ENCODE assay signal across 8 cellular contexts in genomic region chr17:31392002-31392855, GRCh38. TPM values are rescaled to one million over a fixed set of nuclear protein-coding genes. Genes with fewer than 3 reads are reported as not detected.
DNase-seq lines count a peak whose midpoint lies in the region; ATAC-seq lines count a peak whose summit lies in the region.

No MANE protein-coding gene starts in this region.

- no peaks in the 10 kb centered on the region for H3K9me3 Mint-ChIP-seq in activated CD4-positive, alpha-beta T cell treated with anti-CD3 and anti-CD28 coated beads for 36 hours (ENCODE audit: low read depth)
- no peaks in the 10 kb centered on the region for H3K9me3 Mint-ChIP-seq in activated T-cell treated with anti-CD3 and anti-CD28 coated beads, Interleukin-2, amount 50 U/mL, for 72 hours

- POLR2A ChIA-PET in activated CD4-positive, alpha-beta T cell treated with anti-CD3 and anti-CD28 coated beads for 36 hours (lab: Charles Lee), result no interaction called here

- intact Hi-C loops in activated CD4-positive, alpha-beta T cell treated with anti-CD3 and anti-CD28 coated beads for 36 hours (cut with DNase I, micrococcal nuclease), result no loop called here

- H3K4me3 Mint-ChIP-seq in activated CD4-positive, alpha-beta T cell treated with anti-CD3 and anti-CD28 coated beads for 36 hours, result peak overlapping the region; percentile 56
- peak overlapping the region; percentile 54 to 66 for H3K4me3 Mint-ChIP-seq in activated T-cell treated with anti-CD3 and anti-CD28 coated beads, Interleukin-2, amount 50 U/mL, for 72 hours

- CTCF ChIA-PET in activated CD4-positive, alpha-beta T cell treated with anti-CD3 and anti-CD28 coated beads for 36 hours (lab: Charles Lee), result no interaction called here

- H3K4me1 Mint-ChIP-seq in activated CD4-positive, alpha-beta T cell treated with anti-CD3 and anti-CD28 coated beads for 36 hours, result peaks cover 3% of the 10 kb centered on the region
- peaks cover 6% of the 10 kb centered on the region for H3K4me1 Mint-ChIP-seq in activated T-cell treated with anti-CD3 and anti-CD28 coated beads, Interleukin-2, amount 50 U/mL, for 72 hours (ENCODE audit: low read depth)

- no peak for ATAC-seq in activated CD4-positive, alpha-beta T cell treated with anti-CD3 and anti-CD28 coated beads for 36 hours
- no peak for ATAC-seq in activated T-cell treated with anti-CD3 and anti-CD28 coated beads, Interleukin-2, amount 50 U/mL, for 72 hours (replicated peaks in 1 of 2)
- no peak for ATAC-seq in HG02678 (IDR thresholded peaks at IDR 0.05; ENCODE audit: unreplicated experiment)
- no peak for ATAC-seq in HG03460 (IDR thresholded peaks at IDR 0.05; ENCODE audit: unreplicated experiment)

- no peak for DNase-seq in activated CD4-positive, alpha-beta T cell treated with anti-CD3 and anti-CD28 coated beads for 36 hours
- DNase-seq in activated CD4-positive, alpha-beta T cell treated with anti-CD3 and anti-CD28 coated beads, Interleukin-2, amount 50 U/mL, for 48 hours, result no peak
- DNase-seq in activated T-cell treated with anti-CD3 and anti-CD28 coated beads, Interleukin-2, amount 50 U/mL, for 72 hours, result no peak
- DNase-seq in islet precursor cell, result peak; percentile 62
- peak; percentile 60 for DNase-seq in superior temporal gyrus (ENCODE audit: extremely low spot score)
- no peak for DNase-seq in COLO829 (ENCODE audit: low spot score)

- H3K36me3 Mint-ChIP-seq in activated CD4-positive, alpha-beta T cell treated with anti-CD3 and anti-CD28 coated beads for 36 hours (ENCODE audit: low read depth), result no peaks in the 10 kb centered on the region
- no peaks in the 10 kb centered on the region for H3K36me3 Mint-ChIP-seq in activated T-cell treated with anti-CD3 and anti-CD28 coated beads, Interleukin-2, amount 50 U/mL, for 72 hours (ENCODE audit: insufficient read depth in 2 of 2)

- H3K27me3 Mint-ChIP-seq in activated CD4-positive, alpha-beta T cell treated with anti-CD3 and anti-CD28 coated beads for 36 hours, result peaks cover 37% of the 10 kb centered on the region
- H3K27me3 Mint-ChIP-seq in activated T-cell treated with anti-CD3 and anti-CD28 coated beads, Interleukin-2, amount 50 U/mL, for 72 hours (ENCODE audit: low read depth), result peaks cover 57% of the 10 kb centered on the region

- no peak overlapping the region for H3K27ac Mint-ChIP-seq in activated CD4-positive, alpha-beta T cell treated with anti-CD3 and anti-CD28 coated beads for 36 hours
- H3K27ac Mint-ChIP-seq in activated T-cell treated with anti-CD3 and anti-CD28 coated beads, Interleukin-2, amount 50 U/mL, for 72 hours, result no peak overlapping the region

RNA-seq across cellular contexts. Expression of gene RAB11FIP4, which starts 0.8 kb away (rescaled TPM):
- 10 to 100 TPM; 30.3 to 41.4 TPM for total RNA-seq in activated CD4-positive, alpha-beta T cell treated with anti-CD3 and anti-CD28 coated beads for 36 hours
- total RNA-seq in activated T-cell treated with anti-CD3 and anti-CD28 coated beads, Interleukin-2, amount 50 U/mL, for 72 hours, result 10 to 100 TPM; 39.1 to 40.8 TPM

Comparison
In these comparisons a context has a peak if more than half of its experiments do, and no peak if none do; other contexts are left out.
1. DNase-seq: peak in islet precursor cell (single experiment) and superior temporal gyrus (single experiment); none in activated CD4-positive, alpha-beta T cell treated with anti-CD3 and anti-CD28 coated beads for 36 hours (single experiment), activated CD4-positive, alpha-beta T cell treated with anti-CD3 and anti-CD28 coated beads, Interleukin-2, amount 50 U/mL, for 48 hours (0 of 2), activated T-cell treated with anti-CD3 and anti-CD28 coated beads, Interleukin-2, amount 50 U/mL, for 72 hours (0 of 2) and COLO829 (single experiment).